ENCODE assay signal across 10 cellular contexts in the genomic region with DNA sequence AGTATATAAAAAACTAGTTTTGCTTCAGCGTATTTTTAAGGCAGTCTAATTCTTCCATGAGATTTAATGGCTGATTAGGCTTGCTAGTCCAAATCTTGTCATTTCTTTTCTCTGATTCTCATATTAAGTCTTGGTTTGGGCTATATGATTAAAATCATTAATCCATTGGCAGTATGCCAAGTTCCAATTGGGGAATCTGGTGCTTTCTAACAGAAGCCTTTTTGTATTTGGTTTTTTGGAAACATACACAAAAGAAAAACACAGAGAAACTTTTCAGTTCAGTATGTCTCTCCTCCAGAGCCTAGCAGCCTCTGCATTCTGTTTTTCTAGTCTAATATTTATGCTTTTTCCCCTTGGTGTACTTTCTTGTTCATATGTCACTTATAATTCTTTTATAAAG. TPM values are rescaled to one million over a fixed set of nuclear protein-coding genes. Genes with fewer than 3 reads are reported as not detected.
DNase-seq lines count a peak whose midpoint lies in the region; ATAC-seq, FAIRE-seq and TF ChIP-seq lines count a peak whose summit lies in the region.
"Had no signal": no experiment of that assay in that cellular context is flagged by ENCODE, and none has a peak within 500 bp of the region (broad histone marks: within the 10 kb centered on the region; RNA-seq: fewer than 3 reads in every experiment).

No MANE protein-coding gene starts in this region.

- CTCF ChIA-PET in HepG2 (lab: Yijun Ruan, JAX; ENCODE audit: low intra/inter-chr PET ratio, low total read pairs): no interaction called here

- 0 out of 5 replicates have a peak, but pooled peaks cover 0 to 1% of the 10 kb centered on the region in 2 experiments for H3K36me3 ChIP-seq in HepG2 (replicated peaks in 1 of 2; ENCODE audit: control insufficient read depth in 1 of 2, insufficient read depth in 2 of 2, low read length in 2 of 2)
- no peaks in the 10 kb centered on the region for H3K36me3 ChIP-seq in right lobe of liver
- H3K36me3 ChIP-seq in SU-DHL-6 (ENCODE audit: low read length): peaks cover 63% of the 10 kb centered on the region
- no peaks in the 10 kb centered on the region for H3K36me3 ChIP-seq in tibial nerve

- H3K79me2 ChIP-seq in HepG2 (ENCODE audit: insufficient read depth, low read length) (no peaks in the 10 kb centered on the region), SU-DHL-6 (ENCODE audit: insufficient read depth, low read length) (peaks cover 94% of the 10 kb centered on the region)

- POLR2A ChIA-PET in HepG2 (lab: Yijun Ruan, JAX): no interaction called here

- DNase-seq in HepG2 (ENCODE audit: low spot score): no peak
- DNase-seq in right lobe of liver: no peak
- no peak for DNase-seq in tibial nerve (ENCODE audit: low spot score in 2 of 2)
- DNase-seq in GOT3 (lab: John Stamatoyannopoulos, UW): no peak
- no peak for DNase-seq in inferior parietal cortex (ENCODE audit: extremely low spot score)
- DNase-seq: NCI-H146, PC-9 had no signal

- no peak for TF ChIP-seq CTCF in HepG2 (CRISPR knock-in tag; IDR thresholded peaks at IDR 0.05)
- TF ChIP-seq CTCF in right lobe of liver (IDR thresholded peaks at IDR 0.05): no peak
- no peak for TF ChIP-seq CTCF in SU-DHL-6 (IDR thresholded peaks at IDR 0.05; ENCODE audit: insufficient read depth, low read length, poor library complexity, severe bottlenecking)
- TF ChIP-seq CTCF in tibial nerve (IDR thresholded peaks at IDR 0.05): no peak

- BruUV-seq in HepG2 (replicated peaks; lab: Mats Ljungman, UMichigan): no TSS peak

- H3K4me3 ChIP-seq in HepG2 (replicated peaks in 1 of 3; ENCODE audit: insufficient read depth in 1 of 3, low read depth in 2 of 3, low read length in 3 of 3) (no peak overlapping the region), right lobe of liver (no peak overlapping the region), SU-DHL-6 (ENCODE audit: insufficient read depth, low read length, poor library complexity, severe bottlenecking) (no peak overlapping the region), tibial nerve (no peak overlapping the region)
- H3K4me3 ChIP-seq: PC-9 had no signal

- TF ChIP-seq EP300 in HepG2 (IDR thresholded peaks at IDR 0.05; ENCODE audit: low read depth in 2 of 2, low read length in 2 of 2) (no peak), HepG2 (CRISPR knock-in tag; IDR thresholded peaks at IDR 0.05; ENCODE audit: borderline replicate concordance) (no peak), tibial nerve (IDR thresholded peaks at IDR 0.05) (no peak)

- H3F3A ChIP-seq in SU-DHL-6 (ENCODE audit: insufficient read depth): peaks cover 80% of the 10 kb centered on the region

- H2AFZ ChIP-seq in HepG2 (ENCODE audit: low read length): no peak overlapping the region
- no peak overlapping the region for H2AFZ ChIP-seq in SU-DHL-6 (ENCODE audit: low read depth, low read length, severe bottlenecking)
- H2AFZ ChIP-seq: PC-9 had no signal

- H3K9me3 ChIP-seq in HepG2 (ENCODE audit: low read length) (no peaks in the 10 kb centered on the region), right lobe of liver (no peaks in the 10 kb centered on the region), SU-DHL-6 (ENCODE audit: insufficient read depth, low read length) (no peaks in the 10 kb centered on the region), tibial nerve (no peaks in the 10 kb centered on the region)

- no peaks in the 10 kb centered on the region for H4K20me1 ChIP-seq in HepG2 (ENCODE audit: insufficient read depth, low read length)
- H4K20me1 ChIP-seq in SU-DHL-6 (ENCODE audit: low read depth, low read length): peaks cover 39% of the 10 kb centered on the region

- TF ChIP-seq POLR2A in HepG2 (IDR thresholded peaks at IDR 0.05; ENCODE audit: insufficient read depth in 1 of 2, low read depth in 2 of 2, low read length in 2 of 2) (no peak), right lobe of liver (IDR thresholded peaks at IDR 0.05) (no peak), tibial nerve (IDR thresholded peaks at IDR 0.05) (no peak)

- intact Hi-C loops in HepG2 (cut with micrococcal nuclease; ENCODE audit: unreplicated experiment) (no loop called here), right lobe of liver (cut with DNase I) (no loop called here)

- WGBS in HepG2 (ENCODE audit: low lambda C conversion rate): 0% methylated on average over 1 of the region's 1 CpG
- 40% methylated on average over 1 of the region's 1 CpG for WGBS in right lobe of liver (ENCODE audit: insufficient coverage, low coverage, low lambda C conversion rate, missing lambda C conversion rate)
- 35 to 69% methylated on average over 1 of the region's 1 CpG for WGBS in tibial nerve, 2 donors

- TF ChIP-seq RAD21 in HepG2 (CRISPR knock-in tag; IDR thresholded peaks at IDR 0.05): no peak

- H3K9ac ChIP-seq in HepG2 (ENCODE audit: insufficient read depth, low read depth, low read length): no peak overlapping the region
- no peak overlapping the region for H3K9ac ChIP-seq in SU-DHL-6 (ENCODE audit: low read length)

- no peak for FAIRE-seq in HepG2 (lab: Jason Lieb, UNC)

- no peaks in the 10 kb centered on the region for H3K9me2 ChIP-seq in SU-DHL-6 (replicated peaks; ENCODE audit: insufficient read depth, low read length)

- in situ Hi-C loops in HepG2 (cut with HindIII; ENCODE audit: extremely low pct_ligation_motif_present, low pct_unique_long_range_greater_than_20kb): no loop called here

- no peak overlapping the region for H3K4me2 ChIP-seq in HepG2 (ENCODE audit: low read depth, low read length)
- H3K4me2 ChIP-seq in SU-DHL-6 (ENCODE audit: low read depth, low read length, poor library complexity, severe bottlenecking): peak overlapping the region; percentile 19
- H3K4me2 ChIP-seq: PC-9 had no signal

- peaks cover 6% of the 10 kb centered on the region for H3K4me1 ChIP-seq in HepG2 (ENCODE audit: insufficient read depth, low read length)
- H3K4me1 ChIP-seq in right lobe of liver: no peaks in the 10 kb centered on the region
- peaks cover 0 to 56% (median 29%) of the 10 kb centered on the region in 4 donors for H3K4me1 ChIP-seq in tibial nerve

- H3K27me3 ChIP-seq in HepG2 (ENCODE audit: control insufficient read depth in 1 of 2, insufficient read depth in 2 of 2, low read length in 2 of 2) (no peaks in the 10 kb centered on the region), right lobe of liver (no peaks in the 10 kb centered on the region), SU-DHL-6 (ENCODE audit: low read length) (no peaks in the 10 kb centered on the region), layer of hippocampus (ENCODE audit: control insufficient read depth, insufficient read depth, low read length) (no peaks in the 10 kb centered on the region), tibial nerve (no peaks in the 10 kb centered on the region)

- no peak for ATAC-seq in HepG2
- ATAC-seq in right lobe of liver: no peak
- no peak for ATAC-seq in GM18873 (IDR thresholded peaks at IDR 0.05; ENCODE audit: low FRiP score, unreplicated experiment)

- H3K27ac ChIP-seq in HepG2 (ENCODE audit: extremely low read length, insufficient read depth, low read length) (no peak overlapping the region), right lobe of liver (no peak overlapping the region), SU-DHL-6 (ENCODE audit: low read depth, low read length) (peak overlapping the region; percentile 71), layer of hippocampus (ENCODE audit: low read depth, low read length) (peak overlapping the region; percentile 18), tibial nerve (peak overlapping the region; percentile 43 to 68 (median 61))
- H3K27ac ChIP-seq: PC-9 had no signal

TF ChIP-seq in HepG2, 621 proteins besides CTCF, POLR2A, EP300 and RAD21:
- TF ChIP-seq LCORL (IDR thresholded peaks at IDR 0.05): 0 out of 2 replicates have a peak, but pooled peaks have one; percentile 36
- no peak for TF ChIP-seq LCORL (CRISPR knock-in tag; IDR thresholded peaks at IDR 0.05)
- no peak for TF ChIP-seq ZNF839 (CRISPR knock-in tag; IDR thresholded peaks at IDR 0.05; ENCODE audit: borderline replicate concordance)

RNA-seq across cellular contexts. Expression of a gene that starts 37.9 kb away (rescaled TPM):
- 8.7 and 14.9 TPM in 2 replicates for total RNA-seq in HepG2 (2016; rRNA removed; fragmentation: Illumina TruSeq; extraction: Trizol)
- total RNA-seq in HepG2 (2016; cell fraction: cytosol; rRNA removed; fragmentation: Illumina TruSeq; extraction: Trizol; ENCODE audit: low read depth): 6.5 TPM in 2 replicates
- total RNA-seq in HepG2 (2016; cell fraction: insoluble cytoplasmic fraction; rRNA removed; fragmentation: Illumina TruSeq; extraction: Trizol): 9.1 and 14.4 TPM in 2 replicates
- total RNA-seq in HepG2 (2016; cell fraction: membrane; rRNA removed; fragmentation: Illumina TruSeq; extraction: Trizol): 5.1 and 5.8 TPM in 2 replicates
- total RNA-seq in HepG2 (2016; cell fraction: nucleus; rRNA removed; fragmentation: Illumina TruSeq; extraction: Trizol): 8.1 and 8.8 TPM in 2 replicates
- 4.2 and 4.6 TPM in 2 replicates for polyA plus RNA-seq in HepG2 (2011; rRNA removed)
- 3.2 and 5.0 TPM in 2 replicates for polyA plus RNA-seq in HepG2 (2011; cell fraction: cytosol; rRNA removed)
- 1.5 and 2.5 TPM in 2 replicates for polyA plus RNA-seq in HepG2 (2011; cell fraction: nucleus; rRNA removed)
- 7.2 and 7.3 TPM in 2 replicates for polyA plus RNA-seq in HepG2 (2012)
- 0.50 and 0.55 TPM in 2 replicates for polyA plus RNA-seq in HepG2 (2016; cell fraction: cytosol; fragmentation: Illumina TruSeq; extraction: Trizol; ENCODE audit: low read depth)
- 14.4 and 14.9 TPM in 2 replicates for polyA plus RNA-seq in HepG2 (2016; cell fraction: insoluble cytoplasmic fraction; fragmentation: Illumina TruSeq; extraction: Trizol; ENCODE audit: low read depth)
- polyA plus RNA-seq in HepG2 (2016; cell fraction: membrane; fragmentation: Illumina TruSeq; extraction: Trizol; ENCODE audit: low read depth): 1.9 and 2.0 TPM in 2 replicates
- polyA plus RNA-seq in HepG2 (2016; cell fraction: nucleus; fragmentation: Illumina TruSeq; extraction: Trizol; ENCODE audit: insufficient read depth, low read depth): 8.0 and 8.5 TPM in 2 replicates
- polyA minus RNA-seq in HepG2 (2011; rRNA and poly(A)+ RNA removed; ENCODE audit: low replicate concordance): 4.9 and 17.3 TPM in 2 replicates
- 5.2 and 6.8 TPM in 2 replicates for polyA minus RNA-seq in HepG2 (2011; cell fraction: cytosol; rRNA and poly(A)+ RNA removed)
- 5.4 and 6.7 TPM in 2 replicates for polyA minus RNA-seq in HepG2 (2011; cell fraction: nucleus; rRNA and poly(A)+ RNA removed)
- 10 to 100 TPM in 2 of 6 experiments, 1 to 10 TPM in 4; 3.2 to 13.5 (median 7.4) TPM for total RNA-seq in right lobe of liver
- 10 to 100 TPM; 51.0 to 79.1 (median 66.9) TPM for total RNA-seq in tibial nerve

Comparison
In these comparisons a context has a peak if more than half of its experiments do, and no peak if none do; other contexts are left out.
1. H3K27ac ChIP-seq: peak in SU-DHL-6 (single experiment), layer of hippocampus (single experiment) and tibial nerve (4 of 4); none in HepG2 (single experiment) and right lobe of liver (0 of 3).